In genomic region chr17:7186241-7186640, GRCh38 we compare ENCODE assay signal across 11 cellular contexts. TPM values are rescaled to one million over a fixed set of nuclear protein-coding genes. Genes with fewer than 3 reads are reported as not detected.
A peak's percentile ranks its signal among the peaks of the same experiment; 100 is the strongest.
DNase-seq lines count a peak whose midpoint lies in the region; ATAC-seq and TF ChIP-seq lines count a peak whose summit lies in the region.
"Had no signal": no experiment of that assay in that cellular context is flagged by ENCODE, and none has a peak within 500 bp of the region (broad histone marks: within the 10 kb centered on the region; RNA-seq: fewer than 3 reads in every experiment).

No MANE protein-coding gene starts in this region.

- H3K4me3 ChIP-seq in fibroblast of pulmonary artery (replicated peaks; ENCODE audit: low read depth, low read length) = no peak overlapping the region

- ATAC-seq in HG02852 (IDR thresholded peaks at IDR 0.05; ENCODE audit: unreplicated experiment) = no peak
- ATAC-seq: naive thymus-derived CD8-positive, alpha-beta T cell had no signal

- peak; percentile 16 for DNase-seq in fibroblast of pulmonary artery (ENCODE audit: low read depth)
- no peak for DNase-seq in DMS114 treated with DMSO at 0.1 percent for 48 hours (lab: John Stamatoyannopoulos, UW; ENCODE audit: unreplicated experiment)
- no peak for DNase-seq in DMS79 (lab: John Stamatoyannopoulos, UW)
- DNase-seq in hypothalamus (lab: John Stamatoyannopoulos, UW) = no peak
- DNase-seq: cerebellar nuclear complex, T-helper 1 cell had no signal

- TF ChIP-seq CTCF in 22Rv1 (IDR thresholded peaks at IDR 0.05) = peak; percentile 35
- TF ChIP-seq CTCF in GM12872 (IDR thresholded peaks at IDR 0.05; ENCODE audit: insufficient read depth, low read depth, low read length) = peak; percentile 47
- TF ChIP-seq CTCF in fibroblast of pulmonary artery (IDR thresholded peaks at IDR 0.05; ENCODE audit: low read length, missing control alignments) = peak; percentile 26

- no peak overlapping the region for H3K27ac ChIP-seq in 22Rv1

TF ChIP-seq in PFSK-1, 5 proteins besides CTCF, POLR2A, EP300 and RAD21:
- no peak for TF ChIP-seq TAF1 (IDR thresholded peaks at IDR 0.05; ENCODE audit: borderline replicate concordance, insufficient read depth, low read length)
- TF ChIP-seq SIN3A (IDR thresholded peaks at IDR 0.05; ENCODE audit: borderline replicate concordance, insufficient read depth, low read length) = no peak
- 0 out of 2 replicates have a peak, but pooled peaks have one; percentile 11 for TF ChIP-seq POLR2AphosphoS5 (IDR thresholded peaks at IDR 0.05; ENCODE audit: low read depth, low read length)

RNA-seq across cellular contexts. Expression of gene ASGR1, which starts 7.1 kb away (rescaled TPM):
- polyA plus RNA-seq in PFSK-1 (2012; ENCODE audit: insufficient read length, low read depth) = 13.8 TPM

RNA-seq across cellular contexts. Expression of gene DLG4, which starts 33.4 kb away (rescaled TPM):
- 48.4 TPM for polyA plus RNA-seq in PFSK-1 (2012; ENCODE audit: insufficient read length, low read depth)

RNA-seq across cellular contexts. Expression of gene ACADVL, which starts 33.5 kb away (rescaled TPM):
- 730 TPM for polyA plus RNA-seq in PFSK-1 (2012; ENCODE audit: insufficient read length, low read depth)

RNA-seq across cellular contexts. Expression of gene DVL2, which starts 48.1 kb away (rescaled TPM):
- polyA plus RNA-seq in PFSK-1 (2012; ENCODE audit: insufficient read length, low read depth) = 118 TPM

RNA-seq across cellular contexts. Expression of gene PHF23, which starts 53.0 kb away (rescaled TPM):
- polyA plus RNA-seq in PFSK-1 (2012; ENCODE audit: insufficient read length, low read depth) = 86.0 TPM
